In genomic region chr3:57078366-57079220, GRCh38 we compare ENCODE assay signal across 8 cellular contexts. TPM values are rescaled to one million over a fixed set of nuclear protein-coding genes. Genes with fewer than 3 reads are reported as not detected.
DNase-seq lines count a peak whose midpoint lies in the region; ATAC-seq and TF ChIP-seq lines count a peak whose summit lies in the region.

No MANE protein-coding gene starts in this region.

- TF ChIP-seq POLR2A in breast epithelium (IDR thresholded peaks at IDR 0.05): no peak

- ATAC-seq in GM19463 (IDR thresholded peaks at IDR 0.05; ENCODE audit: unreplicated experiment) (peak; percentile 47), GM21360 (IDR thresholded peaks at IDR 0.05; ENCODE audit: unreplicated experiment) (no peak)

- H3K36me3 ChIP-seq in BLaER1 treated with 17β-estradiol and CSF1 and Interleukin-3, amounts not matched to agents 10 nM and 100 nM: no peaks in the 10 kb centered on the region
- no peaks in the 10 kb centered on the region for H3K36me3 ChIP-seq in breast epithelium

- H3K27ac ChIP-seq in BLaER1 treated with 17β-estradiol and CSF1 and Interleukin-3, amounts not matched to agents 10 nM and 100 nM: peak overlapping the region; percentile 36 to 81 (median 70); a peak in 20 of 22 replicates
- peak overlapping the region; percentile 76 to 78 for H3K27ac ChIP-seq in breast epithelium

- peaks cover 13 to 44% (median 22%) of the 10 kb centered on the region in 11 experiments for H3K27me3 ChIP-seq in BLaER1 treated with 17β-estradiol and CSF1 and Interleukin-3, amounts not matched to agents 10 nM and 100 nM
- no peaks in the 10 kb centered on the region for H3K27me3 ChIP-seq in breast epithelium

- intact Hi-C loops in breast epithelium (cut with DNase I; ENCODE audit: low total_unique reads): loop anchor here (10.0 kb wide), 1 partner anchor 64 kb away; no protein-coding TSS in a partner anchor

- H3K4me3 ChIP-seq in BLaER1 treated with 17β-estradiol and CSF1 and Interleukin-3, amounts not matched to agents 10 nM and 100 nM: peak overlapping the region; percentile 60 to 77 (median 67)
- H3K4me3 ChIP-seq in breast epithelium (peak overlapping the region; percentile 84 to 86 (median 85)), skeletal muscle cell (ENCODE audit: low read depth, low read length) (peak overlapping the region; percentile 69)

- peak overlapping the region; percentile 97 to 100 (median 99) for H3K4me2 ChIP-seq in BLaER1 treated with 17β-estradiol and CSF1 and Interleukin-3, amounts not matched to agents 10 nM and 100 nM

- TF ChIP-seq CTCF in breast epithelium (IDR thresholded peaks at IDR 0.05): no peak

- H3K4me1 ChIP-seq in BLaER1 treated with 17β-estradiol and CSF1 and Interleukin-3, amounts not matched to agents 10 nM and 100 nM: peaks cover 14 to 32% (median 23%) of the 10 kb centered on the region in 10 experiments
- no peaks in the 10 kb centered on the region for H3K4me1 ChIP-seq in breast epithelium

- H3K9ac ChIP-seq in BLaER1 treated with 17β-estradiol and CSF1 and Interleukin-3, amounts not matched to agents 10 nM and 100 nM: peak overlapping the region; percentile 68 to 82 (median 72)

- H3K9me3 ChIP-seq in BLaER1 treated with 17β-estradiol and CSF1 and Interleukin-3, amounts not matched to agents 10 nM and 100 nM (replicated peaks in 1 of 11): no peaks in the 10 kb centered on the region
- H3K9me3 ChIP-seq in breast epithelium: no peaks in the 10 kb centered on the region

- H4K20me1 ChIP-seq in BLaER1 treated with 17β-estradiol and CSF1 and Interleukin-3, amounts not matched to agents 10 nM and 100 nM: no peaks in the 10 kb centered on the region; a peak in 1 of 22 replicates

- DNase-seq in RPMI7951 (ENCODE audit: low read depth) (peak; percentile 62), breast epithelium (ENCODE audit: low spot score in 2 of 2) (peak; percentile 55 to 66), iPS-NIHi7 (ENCODE audit: extremely low spot score) (peak; percentile 59), skeletal muscle cell (ENCODE audit: low read depth) (peak; percentile 65), kidney glomerular epithelial cell (lab: John Stamatoyannopoulos, UW) (no peak)

RNA-seq across cellular contexts. Expression of gene SPATA12, which starts 18.1 kb away (rescaled TPM):
- 0.39 TPM in 1 of 2 replicates, not detected in the other for total RNA-seq in RPMI7951 (2014; rRNA removed; shearing (Covaris generic))
- under 1 TPM in 1 of 3 donors, not detected in 2; 0.29 TPM for total RNA-seq in breast epithelium
